In the genomic region with DNA sequence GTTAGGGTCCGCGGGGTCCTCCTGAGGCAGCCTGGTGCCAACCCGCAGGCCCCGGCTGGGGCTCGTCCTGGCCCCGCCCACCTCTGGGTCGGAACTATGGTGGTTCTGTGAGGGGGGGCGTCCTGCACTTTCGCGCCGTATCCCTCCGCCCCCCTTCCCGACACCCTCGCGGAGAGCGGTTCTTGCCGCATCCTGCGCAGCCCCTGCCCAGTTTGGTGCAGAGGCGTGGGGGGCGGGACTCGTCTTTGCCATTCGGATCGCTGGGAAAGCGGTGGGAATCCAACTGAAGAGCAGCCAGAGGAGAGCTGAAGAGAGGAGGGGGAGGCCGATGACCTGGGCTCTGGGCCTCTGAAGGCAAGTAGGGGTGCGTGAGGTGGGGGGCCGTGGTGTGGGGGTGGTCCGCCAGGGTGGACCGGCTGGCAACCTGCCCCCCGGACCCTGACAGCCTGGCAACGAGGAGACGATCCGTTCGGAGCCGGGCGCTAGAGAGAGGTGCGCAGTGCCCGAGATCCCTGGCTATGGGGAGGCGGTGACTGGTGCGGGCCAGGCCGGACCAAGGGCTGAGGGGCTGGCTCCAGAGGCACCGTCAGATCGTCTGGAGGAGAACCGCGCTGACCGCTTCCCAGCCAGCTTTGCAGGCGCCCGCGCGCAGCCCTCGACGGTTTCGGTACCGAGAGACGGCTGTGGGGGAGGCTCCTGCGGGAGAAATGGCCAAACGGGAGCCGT, we compare ENCODE assay signal across 9 cellular contexts. TPM values are rescaled to one million over a fixed set of nuclear protein-coding genes. Genes with fewer than 3 reads are reported as not detected.
DNase-seq lines count a peak whose midpoint lies in the region; ATAC-seq and TF ChIP-seq lines count a peak whose summit lies in the region.
"Had no signal": no experiment of that assay in that cellular context is flagged by ENCODE, and none has a peak within 500 bp of the region (broad histone marks: within the 10 kb centered on the region; RNA-seq: fewer than 3 reads in every experiment).

A gene with protein sequence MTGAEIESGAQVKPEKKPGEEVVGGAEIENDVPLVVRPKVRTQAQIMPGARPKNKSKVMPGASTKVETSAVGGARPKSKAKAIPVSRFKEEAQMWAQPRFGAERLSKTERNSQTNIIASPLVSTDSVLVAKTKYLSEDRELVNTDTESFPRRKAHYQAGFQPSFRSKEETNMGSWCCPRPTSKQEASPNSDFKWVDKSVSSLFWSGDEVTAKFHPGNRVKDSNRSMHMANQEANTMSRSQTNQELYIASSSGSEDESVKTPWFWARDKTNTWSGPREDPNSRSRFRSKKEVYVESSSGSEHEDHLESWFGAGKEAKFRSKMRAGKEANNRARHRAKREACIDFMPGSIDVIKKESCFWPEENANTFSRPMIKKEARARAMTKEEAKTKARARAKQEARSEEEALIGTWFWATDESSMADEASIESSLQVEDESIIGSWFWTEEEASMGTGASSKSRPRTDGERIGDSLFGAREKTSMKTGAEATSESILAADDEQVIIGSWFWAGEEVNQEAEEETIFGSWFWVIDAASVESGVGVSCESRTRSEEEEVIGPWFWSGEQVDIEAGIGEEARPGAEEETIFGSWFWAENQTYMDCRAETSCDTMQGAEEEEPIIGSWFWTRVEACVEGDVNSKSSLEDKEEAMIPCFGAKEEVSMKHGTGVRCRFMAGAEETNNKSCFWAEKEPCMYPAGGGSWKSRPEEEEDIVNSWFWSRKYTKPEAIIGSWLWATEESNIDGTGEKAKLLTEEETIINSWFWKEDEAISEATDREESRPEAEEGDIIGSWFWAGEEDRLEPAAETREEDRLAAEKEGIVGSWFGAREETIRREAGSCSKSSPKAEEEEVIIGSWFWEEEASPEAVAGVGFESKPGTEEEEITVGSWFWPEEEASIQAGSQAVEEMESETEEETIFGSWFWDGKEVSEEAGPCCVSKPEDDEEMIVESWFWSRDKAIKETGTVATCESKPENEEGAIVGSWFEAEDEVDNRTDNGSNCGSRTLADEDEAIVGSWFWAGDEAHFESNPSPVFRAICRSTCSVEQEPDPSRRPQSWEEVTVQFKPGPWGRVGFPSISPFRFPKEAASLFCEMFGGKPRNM (N-terminal part only) (plus strand): TSS at position 242 of the 726 bp plus-strand sequence. CDS start 2,431 bp downstream, outside the sequence.

- H3K79me2 ChIP-seq in ACC112 (ENCODE audit: control insufficient read depth, insufficient read depth, low read length, unreplicated experiment) (no peaks in the 10 kb centered on the region), smooth muscle cell (ENCODE audit: low read depth) (no peaks in the 10 kb centered on the region)

- no peaks in the 10 kb centered on the region for H3K9me3 ChIP-seq in smooth muscle cell (replicated peaks; ENCODE audit: low read depth)

- CTCF ChIA-PET in WTC11 (lab: Charles Lee), result no interaction called here

- WGBS in smooth muscle cell (ENCODE audit: low lambda C conversion rate), result 45% methylated on average over 45 of the region's 58 CpGs

- TF ChIP-seq CTCF in WTC11 (IDR thresholded peaks at IDR 0.05) (no peak), cardiac fibroblast (IDR thresholded peaks at IDR 0.05; ENCODE audit: low read depth, low read length) (no peak), smooth muscle cell (IDR thresholded peaks at IDR 0.05; ENCODE audit: borderline replicate concordance, insufficient read depth, poor library complexity, severe bottlenecking) (no peak)

- peaks cover 24% of the 10 kb centered on the region for H3K27me3 Mint-ChIP-seq in WTC11 (ENCODE audit: low read depth)

- H3K4me1 Mint-ChIP-seq in WTC11, result peaks cover 11% of the 10 kb centered on the region

- H4K20me1 ChIP-seq in smooth muscle cell (ENCODE audit: low read depth), result no peaks in the 10 kb centered on the region

- H2AFZ ChIP-seq in ACC112 (ENCODE audit: low read length, unreplicated experiment) (peak within 1 kb of the TSS; percentile 65), smooth muscle cell (ENCODE audit: low read depth) (no peak within 1 kb of the TSS)

- no peaks in the 10 kb centered on the region for H3K27me3 ChIP-seq in ACC112 (ENCODE audit: insufficient read depth, low read length)
- no peaks in the 10 kb centered on the region for H3K27me3 ChIP-seq in smooth muscle cell (ENCODE audit: low read depth)

- peak within 1 kb of the TSS; percentile 86 for H3K4me2 ChIP-seq in smooth muscle cell

- no peak within 1 kb of the TSS for H3K27ac Mint-ChIP-seq in WTC11

- H3K36me3 ChIP-seq in ACC112 (ENCODE audit: insufficient read depth, low read length), result no peaks in the 10 kb centered on the region
- H3K36me3 ChIP-seq in smooth muscle cell (ENCODE audit: low read depth), result no peaks in the 10 kb centered on the region

- H3K4me1 ChIP-seq in ACC112 (ENCODE audit: control insufficient read depth, insufficient read depth, low read length, unreplicated experiment) (no peaks in the 10 kb centered on the region), smooth muscle cell (ENCODE audit: low read depth) (no peaks in the 10 kb centered on the region)

- peak; percentile 59 for DNase-seq in WTC11 (ENCODE audit: low spot score)
- DNase-seq in cardiac fibroblast (ENCODE audit: low read depth in 2 of 2), result peak; percentile 15 to 43
- peak; percentile 35 for DNase-seq in inferior parietal cortex (ENCODE audit: extremely low spot score)
- peak; percentile 11 for DNase-seq in smooth muscle cell (lab: John Stamatoyannopoulos, UW; ENCODE audit: unreplicated experiment)
- DNase-seq in NCI-H2029 treated with DMSO at 0.1 percent for 48 hours (lab: John Stamatoyannopoulos, UW), result no peak
- DNase-seq: DND-41 had no signal

- H3K4me3 Mint-ChIP-seq in WTC11, result peak within 1 kb of the TSS; percentile 86

- peak within 1 kb of the TSS; percentile 78 for H3K4me3 ChIP-seq in ACC112 (ENCODE audit: low read depth, low read length)
- peak within 1 kb of the TSS; percentile 54 for H3K4me3 ChIP-seq in cardiac fibroblast (replicated peaks in 1 of 2; ENCODE audit: low read depth in 2 of 2, low read length in 2 of 2)
- H3K4me3 ChIP-seq in smooth muscle cell, result peak within 1 kb of the TSS; percentile 56

- no peaks in the 10 kb centered on the region for H3K36me3 Mint-ChIP-seq in WTC11

- no peaks in the 10 kb centered on the region for H3F3A ChIP-seq in smooth muscle cell (ENCODE audit: low read depth)

- peak; percentile 46 for ATAC-seq in HG02642 (IDR thresholded peaks at IDR 0.05; ENCODE audit: poor library complexity, unreplicated experiment)
- ATAC-seq in WTC11, result peak; percentile 72
- ATAC-seq in GM18519 (IDR thresholded peaks at IDR 0.05; ENCODE audit: low FRiP score, unreplicated experiment), result no peak

- no peak within 1 kb of the TSS for H3K9ac ChIP-seq in smooth muscle cell (ENCODE audit: low read depth)

- H3K27ac ChIP-seq in ACC112 (ENCODE audit: low read depth, low read length), result no peak within 1 kb of the TSS
- no peak within 1 kb of the TSS for H3K27ac ChIP-seq in smooth muscle cell (ENCODE audit: low read depth)

- no peaks in the 10 kb centered on the region for H3K9me3 Mint-ChIP-seq in WTC11

- POLR2A ChIA-PET in WTC11 (lab: Charles Lee), result no interaction called here

TF ChIP-seq in WTC11, 78 proteins besides CTCF, POLR2A, EP300 and RAD21 (continues in another document):
- TF ChIP-seq, protein P1, sequence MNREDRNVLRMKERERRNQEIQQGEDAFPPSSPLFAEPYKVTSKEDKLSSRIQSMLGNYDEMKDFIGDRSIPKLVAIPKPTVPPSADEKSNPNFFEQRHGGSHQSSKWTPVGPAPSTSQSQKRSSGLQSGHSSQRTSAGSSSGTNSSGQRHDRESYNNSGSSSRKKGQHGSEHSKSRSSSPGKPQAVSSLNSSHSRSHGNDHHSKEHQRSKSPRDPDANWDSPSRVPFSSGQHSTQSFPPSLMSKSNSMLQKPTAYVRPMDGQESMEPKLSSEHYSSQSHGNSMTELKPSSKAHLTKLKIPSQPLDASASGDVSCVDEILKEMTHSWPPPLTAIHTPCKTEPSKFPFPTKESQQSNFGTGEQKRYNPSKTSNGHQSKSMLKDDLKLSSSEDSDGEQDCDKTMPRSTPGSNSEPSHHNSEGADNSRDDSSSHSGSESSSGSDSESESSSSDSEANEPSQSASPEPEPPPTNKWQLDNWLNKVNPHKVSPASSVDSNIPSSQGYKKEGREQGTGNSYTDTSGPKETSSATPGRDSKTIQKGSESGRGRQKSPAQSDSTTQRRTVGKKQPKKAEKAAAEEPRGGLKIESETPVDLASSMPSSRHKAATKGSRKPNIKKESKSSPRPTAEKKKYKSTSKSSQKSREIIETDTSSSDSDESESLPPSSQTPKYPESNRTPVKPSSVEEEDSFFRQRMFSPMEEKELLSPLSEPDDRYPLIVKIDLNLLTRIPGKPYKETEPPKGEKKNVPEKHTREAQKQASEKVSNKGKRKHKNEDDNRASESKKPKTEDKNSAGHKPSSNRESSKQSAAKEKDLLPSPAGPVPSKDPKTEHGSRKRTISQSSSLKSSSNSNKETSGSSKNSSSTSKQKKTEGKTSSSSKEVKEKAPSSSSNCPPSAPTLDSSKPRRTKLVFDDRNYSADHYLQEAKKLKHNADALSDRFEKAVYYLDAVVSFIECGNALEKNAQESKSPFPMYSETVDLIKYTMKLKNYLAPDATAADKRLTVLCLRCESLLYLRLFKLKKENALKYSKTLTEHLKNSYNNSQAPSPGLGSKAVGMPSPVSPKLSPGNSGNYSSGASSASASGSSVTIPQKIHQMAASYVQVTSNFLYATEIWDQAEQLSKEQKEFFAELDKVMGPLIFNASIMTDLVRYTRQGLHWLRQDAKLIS (CRISPR knock-in tag; IDR thresholded peaks at IDR 0.05; ENCODE audit: borderline replicate concordance), result no peak
- no peak for TF ChIP-seq ZBTB21 (CRISPR knock-in tag; IDR thresholded peaks at IDR 0.05; ENCODE audit: borderline replicate concordance)

RNA-seq across cellular contexts. Expression of the gene that starts here (rescaled TPM):
- total RNA-seq in WTC11 (2021) (2.0 to 2.6 TPM (median 2.2 TPM) in 3 replicates), smooth muscle cell (2.5 and 2.6 TPM in 2 replicates)
- 1.8 and 1.9 TPM in 2 replicates for polyA plus RNA-seq in smooth muscle cell
